ENCODE assay signal across 12 cellular contexts in the genomic region with DNA sequence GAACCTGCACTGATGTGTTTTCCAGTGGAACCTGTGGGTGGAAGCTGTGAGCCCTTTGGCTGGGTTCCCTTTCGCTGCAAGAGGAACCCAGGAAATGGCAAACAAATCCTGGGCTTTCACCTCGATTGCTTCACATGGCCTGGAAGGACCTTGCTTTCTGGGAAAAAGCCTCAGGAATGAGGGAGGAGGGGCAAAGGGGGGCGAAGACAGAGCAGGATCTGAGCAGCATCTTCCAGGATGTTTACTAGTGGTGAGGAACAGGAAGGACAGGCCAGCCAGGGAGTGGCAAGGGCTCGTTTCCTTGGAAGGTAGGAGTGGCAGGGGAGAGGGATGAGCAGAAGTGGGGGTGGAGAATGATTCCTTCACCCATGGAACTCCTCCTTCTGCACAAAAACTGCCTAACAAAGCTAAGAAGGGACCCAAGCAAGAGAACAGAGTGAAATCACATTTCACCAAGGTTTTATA. TPM values are rescaled to one million over a fixed set of nuclear protein-coding genes. Genes with fewer than 3 reads are reported as not detected.
A peak's percentile ranks its signal among the peaks of the same experiment; 100 is the strongest.
DNase-seq lines count a peak whose midpoint lies in the region; TF ChIP-seq lines count a peak whose summit lies in the region.
"Had no signal": no experiment of that assay in that cellular context is flagged by ENCODE, and none has a peak within 500 bp of the region (broad histone marks: within the 10 kb centered on the region; RNA-seq: fewer than 3 reads in every experiment).

No MANE protein-coding gene starts in this region.

- H3K27ac ChIP-seq in 22Rv1 (peak overlapping the region; percentile 79), colonic mucosa (no peak overlapping the region)

- H3K9ac ChIP-seq in colonic mucosa (ENCODE audit: low read depth in 2 of 2, low read length in 2 of 2), result no peak overlapping the region

- 19 to 26% methylated on average over 4 of the region's 4 CpGs for WGBS in lower leg skin, 2 donors

- H3K36me3 ChIP-seq in colonic mucosa, result no peaks in the 10 kb centered on the region

- H3K4me3 ChIP-seq in colonic mucosa (no peak overlapping the region), lower leg skin (ENCODE audit: low read depth, poor library complexity, severe bottlenecking) (no peak overlapping the region)
- H3K4me3 ChIP-seq: lung had no signal

- no peaks in the 10 kb centered on the region for H3K9me3 ChIP-seq in colonic mucosa

- intact Hi-C loops in colonic mucosa (cut with DNase I) (no loop called here), lower leg skin (cut with DNase I; ENCODE audit: low total_unique reads) (no loop called here)

- no peak for TF ChIP-seq POLR2A in lower leg skin (IDR thresholded peaks at IDR 0.05)

- H3K4me1 ChIP-seq in colonic mucosa, result peaks cover 12% of the 10 kb centered on the region

- no peaks in the 10 kb centered on the region for H3K27me3 ChIP-seq in colonic mucosa

- DNase-seq in HK-2 (ENCODE audit: unreplicated experiment) (peak; percentile 14), colonic mucosa (peak; percentile 70), lower leg skin (ENCODE audit: low spot score in 2 of 2) (peak; percentile 49 to 90), hypothalamus (lab: John Stamatoyannopoulos, UW) (no peak), ecto neural progenitor cell (ENCODE audit: low spot score) (no peak), DMS114 treated with DMSO at 0.1 percent for 48 hours (lab: John Stamatoyannopoulos, UW; ENCODE audit: unreplicated experiment) (no peak)
- no peak for DNase-seq in stimulated activated CD4-positive, alpha-beta T cell treated with anti-CD3 and anti-CD28 coated beads, Interleukin-1b, Interleukin-23, amount 100 ng/mL, for 48 hours
- DNase-seq: activated CD4-positive, alpha-beta T cell treated with anti-CD3 and anti-CD28 coated beads, Interleukin-2, amount 10 ng/mL, durations not matched to agents 24 days and 14 days; KBM-7; OCI-M1 had no signal

- TF ChIP-seq CTCF in 22Rv1 (IDR thresholded peaks at IDR 0.05) (no peak), colonic mucosa (IDR thresholded peaks at IDR 0.05) (peak; percentile 33), lower leg skin (IDR thresholded peaks at IDR 0.05) (no peak)

RNA-seq across cellular contexts. Expression of a gene that starts 5.9 kb away (rescaled TPM):
- total RNA-seq in colonic mucosa, result 10 to 100 TPM; 28.3 to 43.6 TPM
- total RNA-seq in lower leg skin, result 10 to 100 TPM in 2 of 4 donors, 1 to 10 TPM in 2; 3.9 to 14.9 (median 10.0) TPM
- total RNA-seq: activated CD4-positive, alpha-beta T cell treated with anti-CD3 and anti-CD28 coated beads, Interleukin-2, amount 10 ng/mL, durations not matched to agents 24 days and 14 days had no signal

RNA-seq across cellular contexts. Expression of a gene that starts 26.1 kb away (rescaled TPM):
- total RNA-seq in colonic mucosa (10 to 100 TPM in 1 of 2 donors, 1 to 10 TPM in 1; 9.2 to 11.1 TPM), lower leg skin (10 to 100 TPM; 19.5 to 28.6 (median 24.0) TPM)

Comparison
In these comparisons a context has a peak if more than half of its experiments do, and no peak if none do; other contexts are left out.
1. DNase-seq: peak in HK-2 (single experiment), colonic mucosa (single experiment) and lower leg skin (2 of 2); none in stimulated activated CD4-positive, alpha-beta T cell treated with anti-CD3 and anti-CD28 coated beads, Interleukin-1b, Interleukin-23, amount 100 ng/mL, for 48 hours (single experiment), hypothalamus (0 of 51), ecto neural progenitor cell (single experiment) and DMS114 treated with DMSO at 0.1 percent for 48 hours (single experiment).